Comparison of ENCODE assay signal across 24 cellular contexts in the genomic region with DNA sequence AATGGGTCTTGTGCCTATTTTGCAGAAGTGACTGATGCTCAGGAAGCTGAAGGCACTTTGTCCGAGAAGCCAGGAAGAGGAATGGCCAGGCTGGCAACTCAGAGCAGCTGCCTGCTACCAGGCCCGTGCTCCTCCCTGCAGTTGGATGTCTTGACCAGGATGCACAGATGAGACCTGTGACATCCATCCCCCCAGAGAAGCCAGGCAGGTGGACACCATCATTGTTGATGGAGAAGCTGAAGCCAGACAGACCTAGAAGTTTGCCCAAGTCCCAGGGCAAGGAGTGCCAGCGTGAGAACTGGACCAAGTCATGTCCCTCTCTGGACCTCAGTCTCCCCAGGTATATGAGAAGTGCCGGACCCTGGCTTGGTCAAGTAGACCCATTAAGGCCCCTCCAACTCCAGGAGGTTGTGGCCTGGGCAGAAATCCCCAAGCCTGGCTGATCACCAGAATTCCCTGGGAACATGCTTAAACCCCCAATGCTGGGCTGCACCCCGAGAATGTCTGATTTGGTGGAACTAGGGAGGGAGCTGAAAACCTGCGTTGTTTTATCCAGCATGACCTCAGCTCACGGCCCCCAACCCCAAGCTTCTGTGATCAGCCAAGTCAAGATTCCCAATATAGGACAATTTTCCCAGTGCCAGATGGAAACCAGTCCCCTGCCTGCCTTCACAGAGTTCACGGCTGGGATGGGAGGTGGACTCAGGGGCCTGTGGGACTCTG.
DNase-seq lines count a peak whose midpoint lies in the region; ATAC-seq, FAIRE-seq and TF ChIP-seq lines count a peak whose summit lies in the region.
"Had no signal": no experiment of that assay in that cellular context is flagged by ENCODE, and none has a peak within 500 bp of the region (broad histone marks: within the 10 kb centered on the region; RNA-seq: fewer than 3 reads in every experiment).

No MANE protein-coding gene starts in this region.

- H3K4me1 ChIP-seq in OCI-LY7 (ENCODE audit: insufficient read depth, low read length, poor library complexity, severe bottlenecking), result peaks cover 75% of the 10 kb centered on the region
- H3K4me1 ChIP-seq in endodermal cell (ENCODE audit: control insufficient read depth, insufficient read depth, low read length), result peaks cover 7% of the 10 kb centered on the region
- H3K4me1 ChIP-seq: BE2C, HAP-1 had no signal

- H3K9ac ChIP-seq in endodermal cell (ENCODE audit: extremely low read depth, low read length, poor library complexity, severe bottlenecking), result no peak overlapping the region

- TF ChIP-seq CTCF in OCI-LY7 (conservative IDR thresholded peaks at IDR 0.05; ENCODE audit: low read length) (no peak), endodermal cell (conservative IDR thresholded peaks at IDR 0.05) (no peak)

- TF ChIP-seq POLR2A in GM12891 (IDR thresholded peaks at IDR 0.05; ENCODE audit: low read depth, low read length), result no peak

- H3K36me3 Mint-ChIP-seq in endodermal cell (ENCODE audit: low read depth), result no peaks in the 10 kb centered on the region
- H3K36me3 Mint-ChIP-seq in stimulated activated memory B cell treated with anti-CD40 and anti-IgM and Interleukin-4, amounts not matched to agents 10 μg/mL and 1 μg/mL and 100 μg/mL, for 72 hours, result no peaks in the 10 kb centered on the region

- H3K9me2 ChIP-seq in OCI-LY7 (ENCODE audit: insufficient read depth, low read length), result no peaks in the 10 kb centered on the region

- peaks cover 99% of the 10 kb centered on the region for H3K27me3 Mint-ChIP-seq in endodermal cell (ENCODE audit: insufficient read depth)
- H3K27me3 Mint-ChIP-seq in stimulated activated memory B cell treated with anti-CD40 and anti-IgM and Interleukin-4, amounts not matched to agents 10 μg/mL and 1 μg/mL and 100 μg/mL, for 72 hours, result no peaks in the 10 kb centered on the region

- H3K27ac Mint-ChIP-seq in endodermal cell, result no peak overlapping the region
- peak overlapping the region; percentile 46 for H3K27ac Mint-ChIP-seq in stimulated activated memory B cell treated with anti-CD40 and anti-IgM and Interleukin-4, amounts not matched to agents 10 μg/mL and 1 μg/mL and 100 μg/mL, for 72 hours

- H3K79me2 ChIP-seq in OCI-LY7 (ENCODE audit: insufficient read depth, low read depth, low read length), result no peaks in the 10 kb centered on the region

- no peaks in the 10 kb centered on the region for H4K20me1 ChIP-seq in OCI-LY7 (ENCODE audit: insufficient read depth, low read length)

- FAIRE-seq in GM12891 (lab: Jason Lieb, UNC), result no peak
- FAIRE-seq: GM18507 had no signal

- intact Hi-C loops in OCI-LY7 (cut with micrococcal nuclease; ENCODE audit: unreplicated experiment), result no loop called here

- peak overlapping the region; percentile 81 for H3K4me2 ChIP-seq in OCI-LY7 (ENCODE audit: low read length)
- H3K4me2 ChIP-seq: PC-9 had no signal

- H3K4me3 ChIP-seq in OCI-LY7 (ENCODE audit: low read depth, low read length, poor library complexity, severe bottlenecking) (peak overlapping the region; percentile 67), endodermal cell (ENCODE audit: low read length) (no peak overlapping the region)
- H3K4me3 ChIP-seq: HAP-1, PC-9, SJSA1 had no signal

- H3K4me3 Mint-ChIP-seq in endodermal cell, result no peak overlapping the region
- H3K4me3 Mint-ChIP-seq in stimulated activated memory B cell treated with anti-CD40 and anti-IgM and Interleukin-4, amounts not matched to agents 10 μg/mL and 1 μg/mL and 100 μg/mL, for 72 hours, result no peak overlapping the region

- H3K27ac ChIP-seq in OCI-LY7 (ENCODE audit: low read depth, low read length, poor library complexity, severe bottlenecking) (peak overlapping the region; percentile 99), endodermal cell (ENCODE audit: low read depth, low read length) (no peak overlapping the region)
- H3K27ac ChIP-seq: 22Rv1, PC-9, SJSA1 had no signal

- H3K4me1 Mint-ChIP-seq in endodermal cell, result peaks cover 39% of the 10 kb centered on the region
- peaks cover 58% of the 10 kb centered on the region for H3K4me1 Mint-ChIP-seq in stimulated activated memory B cell treated with anti-CD40 and anti-IgM and Interleukin-4, amounts not matched to agents 10 μg/mL and 1 μg/mL and 100 μg/mL, for 72 hours

- H3K9me3 ChIP-seq in OCI-LY7 (ENCODE audit: low read length) (no peaks in the 10 kb centered on the region), endodermal cell (ENCODE audit: control insufficient read depth, low read length) (no peaks in the 10 kb centered on the region)
- H3K9me3 ChIP-seq: BE2C, HAP-1, SJSA1 had no signal

- BruUV-seq in OCI-LY7 (replicated peaks; lab: Mats Ljungman, UMichigan), result no TSS peak

- peaks cover 88% of the 10 kb centered on the region for H3K27me3 ChIP-seq in endodermal cell (ENCODE audit: control insufficient read depth, insufficient read depth, low read length, poor library complexity, severe bottlenecking)
- H3K27me3 ChIP-seq: BE2C, SJSA1 had no signal

- no peaks in the 10 kb centered on the region for H3K36me3 ChIP-seq in OCI-LY7 (ENCODE audit: insufficient read depth, low read length)
- no peaks in the 10 kb centered on the region for H3K36me3 ChIP-seq in endodermal cell (ENCODE audit: control insufficient read depth, insufficient read depth, low read length)
- H3K36me3 ChIP-seq: BE2C, HAP-1, SJSA1 had no signal

- ATAC-seq in stimulated activated memory B cell treated with anti-CD40 and anti-IgM and Interleukin-4, amounts not matched to agents 10 μg/mL and 1 μg/mL and 100 μg/mL, for 72 hours, result no peak
- ATAC-seq in esophagus mucosa, result no peak

- H3K9me3 Mint-ChIP-seq in endodermal cell, result no peaks in the 10 kb centered on the region
- H3K9me3 Mint-ChIP-seq in stimulated activated memory B cell treated with anti-CD40 and anti-IgM and Interleukin-4, amounts not matched to agents 10 μg/mL and 1 μg/mL and 100 μg/mL, for 72 hours, result no peaks in the 10 kb centered on the region

- CTCF ChIA-PET in OCI-LY7 (lab: Charles Lee; ENCODE audit: unreplicated experiment), result interaction anchor here (0.7 kb wide), 1 partner anchor 24 kb away, joined by 3 read pairs; no protein-coding TSS in a partner anchor

- H2AFZ ChIP-seq in OCI-LY7 (ENCODE audit: low read length), result peak overlapping the region; percentile 50; the same call in 1 of the 2 replicates
- H2AFZ ChIP-seq: PC-9 had no signal

- 86 to 91% methylated on average over 7 to 8 of the region's 8 CpGs for WGBS in endodermal cell (ENCODE audit: insufficient coverage in 1 of 2, insufficient read length in 1 of 2), 2 experiments

- DNase-seq in activated CD4-positive, CD25-positive, alpha-beta regulatory T cell treated with anti-CD3 and anti-CD28 coated beads, Interleukin-2, amount 50 U/mL, for 72 hours, result peak; percentile 8
- no peak for DNase-seq in activated CD4-positive, CD25-positive, alpha-beta regulatory T cell (lab: John Stamatoyannopoulos, UW)
- DNase-seq in OCI-LY7 (ENCODE audit: low spot score) (peak; percentile 57), endodermal cell (peak; percentile 48), mucosa of gallbladder (ENCODE audit: low spot score) (no peak), GM12891 (ENCODE audit: insufficient read length, low spot score) (no peak)
- DNase-seq: BE2C, DMS153, DND-41, KG1, MM.1S, NCI-H2029, NCI-H446, NCI-H524 treated with DMSO at 0.1 percent for 48 hours, NCI-H774, PC-9, Right ventricle myocardium superior, RPMI8226 had no signal

- POLR2A ChIA-PET in OCI-LY7 (lab: Charles Lee), result interaction anchor here (0.7 to 4.9 kb wide), 3 partner anchors 15 to 177 kb away, joined by 3 to 43 read pairs (median 17); no protein-coding TSS in a partner anchor

TF ChIP-seq in GM12891, 5 proteins besides CTCF, POLR2A, EP300 and RAD21:
- TF ChIP-seq POU2F2 (IDR thresholded peaks at IDR 0.05; ENCODE audit: low read depth, low read length), result no peak
- TF ChIP-seq SPI1 (IDR thresholded peaks at IDR 0.05; ENCODE audit: low read depth, low read length), result no peak
- TF ChIP-seq POLR2AphosphoS5 (IDR thresholded peaks at IDR 0.05; ENCODE audit: low read depth, low read length), result no peak
- TF ChIP-seq TAF1 (IDR thresholded peaks at IDR 0.05; ENCODE audit: low read depth, low read length), result no peak
- no peak for TF ChIP-seq PAX5 (IDR thresholded peaks at IDR 0.05; ENCODE audit: insufficient read depth, low read length, severe bottlenecking)

Comparison
In these comparisons a context has a peak if more than half of its experiments do, and no peak if none do; other contexts are left out.
1. DNase-seq: peak in activated CD4-positive, CD25-positive, alpha-beta regulatory T cell treated with anti-CD3 and anti-CD28 coated beads, Interleukin-2, amount 50 U/mL, for 72 hours (single experiment), OCI-LY7 (single experiment) and endodermal cell (single experiment); none in activated CD4-positive, CD25-positive, alpha-beta regulatory T cell (0 of 4), mucosa of gallbladder (single experiment) and GM12891 (single experiment).